17 cellular contexts compared by ENCODE assay signal in genomic region chr10:19209319-19209718, GRCh38.
DNase-seq lines count a peak whose midpoint lies in the region; ATAC-seq lines count a peak whose summit lies in the region.
"Had no signal": no experiment of that assay in that cellular context is flagged by ENCODE, and none has a peak within 500 bp of the region (broad histone marks: within the 10 kb centered on the region; RNA-seq: fewer than 3 reads in every experiment).

No MANE protein-coding gene starts in this region.

- no peak overlapping the region for H3K4me3 Mint-ChIP-seq in activated T-cell treated with anti-CD3 and anti-CD28 coated beads, Interleukin-2, amount 50 U/mL, for 24 hours
- H3K4me3 Mint-ChIP-seq: CD4-positive, alpha-beta T cell had no signal

- no peaks in the 10 kb centered on the region for H3K27me3 Mint-ChIP-seq in activated T-cell treated with anti-CD3 and anti-CD28 coated beads, Interleukin-2, amount 50 U/mL, for 24 hours
- H3K27me3 Mint-ChIP-seq: CD4-positive, alpha-beta T cell had no signal

- peaks cover 5% of the 10 kb centered on the region for H3K9me3 Mint-ChIP-seq in activated T-cell treated with anti-CD3 and anti-CD28 coated beads, Interleukin-2, amount 50 U/mL, for 24 hours

- H3K36me3 Mint-ChIP-seq in activated T-cell treated with anti-CD3 and anti-CD28 coated beads, Interleukin-2, amount 50 U/mL, for 24 hours (ENCODE audit: low read depth) = no peaks in the 10 kb centered on the region

- ATAC-seq in GM21786 (IDR thresholded peaks at IDR 0.05; ENCODE audit: unreplicated experiment) = no peak

- no peak overlapping the region for H3K27ac Mint-ChIP-seq in activated T-cell treated with anti-CD3 and anti-CD28 coated beads, Interleukin-2, amount 50 U/mL, for 24 hours
- H3K27ac Mint-ChIP-seq: CD4-positive, alpha-beta T cell had no signal

- DNase-seq in NCI-H82 (lab: John Stamatoyannopoulos, UW) (peak; percentile 37), NCI-H82 treated with DMSO at 0.1 percent for 48 hours (lab: John Stamatoyannopoulos, UW; ENCODE audit: unreplicated experiment) (no peak), NCI-H128 (lab: John Stamatoyannopoulos, UW; ENCODE audit: unreplicated experiment) (peak; percentile 13), NCI-H524 (lab: John Stamatoyannopoulos, UW) (peak; percentile 68 to 85), SHP77 treated with DMSO at 0.1 percent for 48 hours (lab: John Stamatoyannopoulos, UW) (peak; percentile 11)
- DNase-seq in activated T-cell treated with anti-CD3 and anti-CD28 coated beads, Interleukin-2, amount 50 U/mL, for 24 hours = no peak
- DNase-seq in activated CD4-positive, CD25-positive, alpha-beta regulatory T cell (lab: John Stamatoyannopoulos, UW) = no peak
- DNase-seq: BE2C; CD4-positive, alpha-beta T cell; MM.1S; NCI-H1092 treated with DMSO at 0.1 percent for 48 hours; NCI-H1694 treated with DMSO at 0.1 percent for 48 hours; NCI-H2107; RPMI8226; SW 1271; T-helper 2 cell had no signal

- no peaks in the 10 kb centered on the region for H3K4me1 Mint-ChIP-seq in activated T-cell treated with anti-CD3 and anti-CD28 coated beads, Interleukin-2, amount 50 U/mL, for 24 hours (ENCODE audit: low read depth)

Comparison
In these comparisons a context has a peak if more than half of its experiments do, and no peak if none do; other contexts are left out.
1. DNase-seq: peak in NCI-H82 (single experiment), NCI-H128 (single experiment), NCI-H524 (2 of 2) and SHP77 treated with DMSO at 0.1 percent for 48 hours (single experiment); none in NCI-H82 treated with DMSO at 0.1 percent for 48 hours (single experiment), activated T-cell treated with anti-CD3 and anti-CD28 coated beads, Interleukin-2, amount 50 U/mL, for 24 hours (single experiment) and activated CD4-positive, CD25-positive, alpha-beta regulatory T cell (0 of 4).